In the genomic region with DNA sequence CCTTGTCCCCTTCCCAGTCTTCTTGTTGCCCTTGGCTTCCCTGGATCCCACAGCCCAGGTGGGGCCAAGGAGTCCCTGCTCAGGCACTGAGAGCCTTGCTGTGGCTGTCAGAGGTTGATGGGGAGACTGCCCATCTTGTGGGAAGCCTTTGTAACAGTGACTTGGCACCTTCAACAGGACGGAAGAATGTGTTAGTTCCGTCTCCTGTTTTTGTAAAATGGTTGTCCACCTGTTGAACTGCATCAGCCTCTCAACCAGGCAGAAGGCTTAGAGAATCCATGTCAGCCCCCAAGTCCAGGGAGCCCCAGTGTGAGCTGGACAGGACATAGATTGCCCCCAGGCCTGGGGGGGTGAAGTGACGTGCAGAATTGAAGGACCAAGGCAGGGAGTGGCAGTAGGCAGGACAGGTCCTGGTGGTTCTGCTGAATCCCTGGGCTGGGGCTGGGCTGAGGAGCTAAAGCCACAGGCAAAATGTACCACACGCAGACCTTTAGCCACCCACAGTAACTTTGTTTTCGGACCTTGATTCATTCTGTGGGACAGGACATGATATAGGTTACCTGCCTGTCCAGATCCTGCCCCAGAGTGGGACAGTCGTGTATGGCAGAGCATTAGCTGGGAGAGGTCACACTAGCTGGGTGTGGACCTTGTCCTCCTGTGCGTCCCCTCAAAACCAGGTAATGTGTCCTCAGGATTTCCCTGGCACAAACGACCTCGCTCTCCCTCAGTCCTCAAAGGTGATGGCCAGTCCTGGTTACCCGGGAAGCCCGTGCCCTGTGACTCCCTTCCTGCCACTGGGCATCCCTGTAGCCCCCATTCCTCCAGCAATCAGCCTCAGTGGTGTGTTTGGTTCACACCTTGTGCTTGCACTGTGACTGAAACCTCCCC, we compare ENCODE assay signal across 13 cellular contexts. TPM values are rescaled to one million over a fixed set of nuclear protein-coding genes. Genes with fewer than 3 reads are reported as not detected.
DNase-seq lines count a peak whose midpoint lies in the region; ATAC-seq and TF ChIP-seq lines count a peak whose summit lies in the region.
"Had no signal": no experiment of that assay in that cellular context is flagged by ENCODE, and none has a peak within 500 bp of the region (broad histone marks: within the 10 kb centered on the region; RNA-seq: fewer than 3 reads in every experiment).

No MANE protein-coding gene starts in this region.

- DNase-seq in cardiac muscle cell (ENCODE audit: low read depth in 1 of 2, low spot score in 1 of 2): no peak
- DNase-seq in right cardiac atrium: no peak
- DNase-seq in activated naive CD8-positive, alpha-beta T cell treated with anti-CD3 and anti-CD28 coated beads, Interleukin-2, amount 50 U/mL, for 24 hours: no peak
- DNase-seq in lung microvascular endothelial cell (ENCODE audit: low read depth in 2 of 2): peak; percentile 52 to 78
- DNase-seq in upper lobe of left lung: no peak
- no peak for DNase-seq in tibial nerve (ENCODE audit: low spot score in 2 of 2)
- DNase-seq: activated CD4-positive, alpha-beta T cell treated with anti-CD3 and anti-CD28 coated beads, Interleukin-2, amount 50 U/mL, for 4 hours; KG1; NCI-H2029 treated with DMSO at 0.1 percent for 48 hours; NK-92 treated with Interleukin-12 subunit alpha and Interleukin-12 subunit beta, amount 100 ng/mL, for 24 hours had no signal

- peak overlapping the region; percentile 60 for H3K27ac Mint-ChIP-seq in activated naive CD8-positive, alpha-beta T cell treated with anti-CD3 and anti-CD28 coated beads, Interleukin-2, amount 50 U/mL, for 24 hours

- intact Hi-C loops in right cardiac atrium (cut with DNase I): no loop called here

- TF ChIP-seq EP300 in upper lobe of left lung (IDR thresholded peaks at IDR 0.05): no peak
- no peak for TF ChIP-seq EP300 in tibial nerve (IDR thresholded peaks at IDR 0.05)

- TF ChIP-seq CTCF in cardiac muscle cell (IDR thresholded peaks at IDR 0.05; ENCODE audit: low read depth, low read length) (no peak), upper lobe of left lung (IDR thresholded peaks at IDR 0.05) (no peak), tibial nerve (IDR thresholded peaks at IDR 0.05) (no peak)

- no peaks in the 10 kb centered on the region for H3K36me3 ChIP-seq in cardiac muscle cell
- no peaks in the 10 kb centered on the region for H3K36me3 ChIP-seq in upper lobe of left lung
- H3K36me3 ChIP-seq in tibial nerve: peaks cover 0 to 4% (median 0%) of the 10 kb centered on the region in 3 donors
- H3K36me3 ChIP-seq: ascending aorta had no signal

- WGBS in right cardiac atrium: 78% methylated on average over 11 of the region's 11 CpGs
- WGBS in upper lobe of left lung, 2 donors: 76 to 87% methylated on average over 6 to 11 of the region's 11 CpGs
- WGBS in tibial nerve, 2 donors: 78 to 84% methylated on average over 11 of the region's 11 CpGs

- no peaks in the 10 kb centered on the region for H3K27me3 ChIP-seq in cardiac muscle cell
- no peaks in the 10 kb centered on the region for H3K27me3 ChIP-seq in right cardiac atrium (ENCODE audit: control insufficient read depth, insufficient read depth)
- H3K27me3 ChIP-seq in upper lobe of left lung: no peaks in the 10 kb centered on the region
- no peaks in the 10 kb centered on the region for H3K27me3 ChIP-seq in tibial nerve
- H3K27me3 ChIP-seq: ascending aorta had no signal

- H3K4me3 ChIP-seq in cardiac muscle cell (no peak overlapping the region), right cardiac atrium (ENCODE audit: low read length) (no peak overlapping the region), upper lobe of left lung (no peak overlapping the region), tibial nerve (no peak overlapping the region)
- H3K4me3 ChIP-seq: ascending aorta had no signal

- H3K4me1 Mint-ChIP-seq in activated naive CD8-positive, alpha-beta T cell treated with anti-CD3 and anti-CD28 coated beads, Interleukin-2, amount 50 U/mL, for 24 hours: peaks cover 75% of the 10 kb centered on the region

- H3K27me3 Mint-ChIP-seq in activated naive CD8-positive, alpha-beta T cell treated with anti-CD3 and anti-CD28 coated beads, Interleukin-2, amount 50 U/mL, for 24 hours: no peaks in the 10 kb centered on the region

- TF ChIP-seq POLR2A in upper lobe of left lung (IDR thresholded peaks at IDR 0.05) (no peak), tibial nerve (IDR thresholded peaks at IDR 0.05) (no peak)

- ATAC-seq in right cardiac atrium (no peak), upper lobe of left lung (ENCODE audit: low FRiP score in 2 of 2) (no peak), HG02763 (IDR thresholded peaks at IDR 0.05; ENCODE audit: unreplicated experiment) (no peak), HG03520 (IDR thresholded peaks at IDR 0.05; ENCODE audit: unreplicated experiment) (no peak)
- ATAC-seq in activated naive CD8-positive, alpha-beta T cell treated with anti-CD3 and anti-CD28 coated beads, Interleukin-2, amount 50 U/mL, for 24 hours: no peak

- no peaks in the 10 kb centered on the region for H3K9me3 Mint-ChIP-seq in activated naive CD8-positive, alpha-beta T cell treated with anti-CD3 and anti-CD28 coated beads, Interleukin-2, amount 50 U/mL, for 24 hours

- no peak overlapping the region for H3K4me3 Mint-ChIP-seq in activated naive CD8-positive, alpha-beta T cell treated with anti-CD3 and anti-CD28 coated beads, Interleukin-2, amount 50 U/mL, for 24 hours

- H3K4me1 ChIP-seq in cardiac muscle cell (ENCODE audit: low read depth): peaks cover 22% of the 10 kb centered on the region
- peaks cover 10% of the 10 kb centered on the region for H3K4me1 ChIP-seq in right cardiac atrium (ENCODE audit: control insufficient read depth, insufficient read depth, low read length)
- peaks cover 28 to 57% (median 40%) of the 10 kb centered on the region in 4 donors for H3K4me1 ChIP-seq in upper lobe of left lung
- peaks cover 0 to 25% (median 10%) of the 10 kb centered on the region in 4 donors for H3K4me1 ChIP-seq in tibial nerve

- no peaks in the 10 kb centered on the region for H3K9me3 ChIP-seq in cardiac muscle cell (ENCODE audit: low read depth)
- H3K9me3 ChIP-seq in right cardiac atrium (ENCODE audit: control insufficient read depth, low read length): no peaks in the 10 kb centered on the region
- no peaks in the 10 kb centered on the region for H3K9me3 ChIP-seq in upper lobe of left lung
- no peaks in the 10 kb centered on the region for H3K9me3 ChIP-seq in tibial nerve
- H3K9me3 ChIP-seq: ascending aorta had no signal

- peak overlapping the region; percentile 12 for H3K27ac ChIP-seq in cardiac muscle cell
- no peak overlapping the region for H3K27ac ChIP-seq in right cardiac atrium (ENCODE audit: low read length)
- peak overlapping the region; percentile 6 to 79 (median 74) for H3K27ac ChIP-seq in upper lobe of left lung
- H3K27ac ChIP-seq in tibial nerve: peak overlapping the region in 1 of 4 donors; percentile 12
- H3K27ac ChIP-seq: ascending aorta had no signal

- H3K36me3 Mint-ChIP-seq in activated naive CD8-positive, alpha-beta T cell treated with anti-CD3 and anti-CD28 coated beads, Interleukin-2, amount 50 U/mL, for 24 hours (ENCODE audit: low read depth): peaks cover 2% of the 10 kb centered on the region

RNA-seq across cellular contexts. Expression of gene GATAD2A, which starts 47.0 kb away (rescaled TPM):
- total RNA-seq in cardiac muscle cell (72.9 and 98.3 TPM in 2 replicates), right cardiac atrium (10 to 100 TPM; 31.4 to 53.9 (median 36.0) TPM), lung microvascular endothelial cell (27.0 and 37.5 TPM in 2 replicates), upper lobe of left lung (100 to 1,000 TPM in 2 of 6 donors, 10 to 100 TPM in 4; 60.8 to 182 (median 88.0) TPM), tibial nerve (10 to 100 TPM; 34.1 to 69.6 (median 36.8) TPM)
- polyA plus RNA-seq in cardiac muscle cell (32.3 and 39.4 TPM in 2 replicates), right cardiac atrium (12.2 TPM)

Comparison
In these comparisons a context has a peak if more than half of its experiments do, and no peak if none do; other contexts are left out.
1. DNase-seq: peak in lung microvascular endothelial cell (2 of 2); none in cardiac muscle cell (0 of 2), right cardiac atrium (0 of 3), activated naive CD8-positive, alpha-beta T cell treated with anti-CD3 and anti-CD28 coated beads, Interleukin-2, amount 50 U/mL, for 24 hours (single experiment), upper lobe of left lung (0 of 2) and tibial nerve (0 of 2).